12 cellular contexts compared by ENCODE assay signal in genomic region chr10:4541292-4541691, GRCh38.
DNase-seq lines count a peak whose midpoint lies in the region; TF ChIP-seq lines count a peak whose summit lies in the region.
"Had no signal": no experiment of that assay in that cellular context is flagged by ENCODE, and none has a peak within 500 bp of the region (broad histone marks: within the 10 kb centered on the region; RNA-seq: fewer than 3 reads in every experiment).

No MANE protein-coding gene starts in this region.

- no peak overlapping the region for H3K4me3 Mint-ChIP-seq in Caco-2 (ENCODE audit: unreplicated experiment)

- peaks cover 15% of the 10 kb centered on the region for H3K9me3 Mint-ChIP-seq in Caco-2 (ENCODE audit: unreplicated experiment)

- H3K36me3 Mint-ChIP-seq in Caco-2 (ENCODE audit: insufficient read depth, unreplicated experiment), result no peaks in the 10 kb centered on the region

- H3K4me3 ChIP-seq in astrocyte of the cerebellum (ENCODE audit: low read depth, low read length) (no peak overlapping the region), tibial artery (no peak overlapping the region), Caco-2 (ENCODE audit: low read depth, low read length) (no peak overlapping the region)
- H3K4me3 ChIP-seq: gastrocnemius medialis, GM12878 had no signal

- H3K27me3 ChIP-seq in tibial artery (no peaks in the 10 kb centered on the region), Caco-2 (replicated peaks; ENCODE audit: control insufficient read depth, insufficient read depth, low read length) (no peaks in the 10 kb centered on the region)
- H3K27me3 ChIP-seq: gastrocnemius medialis had no signal

- in situ Hi-C loops in astrocyte of the cerebellum (cut with HindIII; ENCODE audit: low sequenced_read_pairs), result no loop called here

- peaks cover 0 to 28% (median 3%) of the 10 kb centered on the region in 4 donors for H3K4me1 ChIP-seq in tibial artery
- H3K4me1 ChIP-seq in Caco-2, result no peaks in the 10 kb centered on the region; the same call in 1 of the 2 replicates

- peaks cover 1% of the 10 kb centered on the region for H3K4me1 Mint-ChIP-seq in Caco-2 (ENCODE audit: low read depth, unreplicated experiment)

- H3K27ac Mint-ChIP-seq in Caco-2 (ENCODE audit: unreplicated experiment), result no peak overlapping the region
- H3K27ac Mint-ChIP-seq: activated T-helper 2 cell treated with anti-CD3 and anti-CD28 coated beads, Interferon-gamma antibody, Interleukin-2, Interleukin-4, amounts not matched to agents 10 μg/mL and 5 μg/mL and 100 μg/mL, durations not matched to agents 14 hours and 24 hours and 36 hours had no signal

- no TSS peak for BruUV-seq in Caco-2 (replicated peaks; lab: Mats Ljungman, UMichigan)

- H3K27ac ChIP-seq in tibial artery, result peak overlapping the region; percentile 69 to 83
- H3K27ac ChIP-seq: 22Rv1, gastrocnemius medialis had no signal

- POLR2A ChIA-PET in Caco-2 (lab: Charles Lee), result no interaction called here

- peaks cover 16% of the 10 kb centered on the region for H3K27me3 Mint-ChIP-seq in Caco-2 (ENCODE audit: insufficient read depth, unreplicated experiment)

- peaks cover 0 to 11% (median 0%) of the 10 kb centered on the region in 3 donors for H3K9me3 ChIP-seq in tibial artery
- H3K9me3 ChIP-seq in Caco-2, result no peaks in the 10 kb centered on the region; the same call in none of the 2 replicates
- H3K9me3 ChIP-seq: gastrocnemius medialis had no signal

- TF ChIP-seq CTCF in astrocyte of the cerebellum (IDR thresholded peaks at IDR 0.05; ENCODE audit: low read depth, low read length, missing control alignments), result peak; percentile 19
- TF ChIP-seq CTCF in tibial artery (IDR thresholded peaks at IDR 0.05), result peak; percentile 10 to 22
- TF ChIP-seq CTCF in Caco-2 (IDR thresholded peaks at IDR 0.05; ENCODE audit: insufficient read depth in 1 of 2, low read depth in 1 of 2, low read length in 1 of 2, severe bottlenecking in 1 of 2, unreplicated experiment in 1 of 2), result no peak

- intact Hi-C loops in tibial artery (cut with DNase I; ENCODE audit: low total_unique reads), result no loop called here
- intact Hi-C loops in Caco-2 (cut with micrococcal nuclease; ENCODE audit: unreplicated experiment), result no loop called here

- H3K36me3 ChIP-seq in tibial artery (no peaks in the 10 kb centered on the region), Caco-2 (ENCODE audit: control insufficient read depth, insufficient read depth, low read length) (no peaks in the 10 kb centered on the region)
- H3K36me3 ChIP-seq: gastrocnemius medialis had no signal

- DNase-seq in DMS53 (lab: John Stamatoyannopoulos, UW) (peak; percentile 22), DMS53 treated with DMSO at 0.1 percent for 48 hours (lab: John Stamatoyannopoulos, UW; ENCODE audit: unreplicated experiment) (no peak), astrocyte of the cerebellum (ENCODE audit: low read depth) (peak; percentile 37), hepatic stellate cell (ENCODE audit: low spot score) (peak; percentile 65), tibial artery (peak; percentile 64 to 84), putamen (ENCODE audit: low spot score) (no peak), Caco-2 (no peak), NCI-H345 treated with DMSO at 0.1 percent for 48 hours (lab: John Stamatoyannopoulos, UW; ENCODE audit: unreplicated experiment) (no peak)
- DNase-seq: gastrocnemius medialis had no signal

- CTCF ChIA-PET in Caco-2 (lab: Charles Lee), result interaction anchor here (0.7 kb wide), 1 partner anchor 35 kb away, joined by 3 read pairs; no protein-coding TSS in a partner anchor

Comparison
In these comparisons a context has a peak if more than half of its experiments do, and no peak if none do; other contexts are left out.
1. DNase-seq: peak in DMS53 (single experiment), astrocyte of the cerebellum (single experiment), hepatic stellate cell (single experiment) and tibial artery (2 of 2); none in DMS53 treated with DMSO at 0.1 percent for 48 hours (single experiment), putamen (single experiment), Caco-2 (0 of 2) and NCI-H345 treated with DMSO at 0.1 percent for 48 hours (single experiment).
2. CTCF ChIP-seq: peak in astrocyte of the cerebellum (single experiment) and tibial artery (2 of 2); none in Caco-2 (0 of 2).